Comparison of ENCODE assay signal across 25 cellular contexts in the genomic region with DNA sequence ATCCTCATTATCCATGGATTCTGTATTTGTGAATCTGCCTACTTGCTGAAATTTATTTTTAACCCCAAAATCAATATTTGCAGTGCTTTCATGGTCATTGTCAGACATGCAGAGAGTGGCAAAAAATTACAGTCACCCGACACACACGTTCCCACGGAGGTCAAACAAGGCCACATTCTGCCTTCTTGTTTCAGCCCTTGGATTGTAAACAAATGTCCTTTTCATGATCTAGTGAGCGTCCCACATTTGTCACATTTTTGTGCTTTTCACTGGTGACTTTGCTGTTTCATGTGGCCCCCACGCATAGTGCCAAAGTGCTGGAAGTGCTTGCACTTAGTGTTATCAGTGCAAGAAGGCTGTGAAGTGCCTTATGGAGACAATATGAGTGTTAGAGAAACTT. TPM values are rescaled to one million over a fixed set of nuclear protein-coding genes. Genes with fewer than 3 reads are reported as not detected.
DNase-seq lines count a peak whose midpoint lies in the region; ATAC-seq and TF ChIP-seq lines count a peak whose summit lies in the region.
"Had no signal": no experiment of that assay in that cellular context is flagged by ENCODE, and none has a peak within 500 bp of the region (broad histone marks: within the 10 kb centered on the region; RNA-seq: fewer than 3 reads in every experiment).

No MANE protein-coding gene starts in this region.

- DNase-seq in Ammon's horn (ENCODE audit: low spot score) (peak; percentile 24), HuH-7.5 (ENCODE audit: low spot score) (peak; percentile 23), left lobe of liver (ENCODE audit: low spot score) (no peak), germinal center (ENCODE audit: low spot score) (no peak), gastrocnemius medialis (no peak)
- DNase-seq: CD4-positive, alpha-beta memory T cell; DMS153; EL; GF-D8; H7; HFFc6; KBM-7; NCI-H1092; NCI-H1436; NCI-H2029; NCI-H226; NCI-H510A treated with DMSO at 0.1 percent for 48 hours; NCI-H748 treated with DMSO at 0.1 percent for 48 hours; SIG-M5; SK-N-SH had no signal

- no peaks in the 10 kb centered on the region for H3K9me3 ChIP-seq in stomach smooth muscle (ENCODE audit: control insufficient read depth in 2 of 2, low read length in 2 of 2)
- no peaks in the 10 kb centered on the region for H3K9me3 ChIP-seq in gastrocnemius medialis
- H3K9me3 ChIP-seq: SK-N-SH had no signal

- TF ChIP-seq CTCF in gastrocnemius medialis (IDR thresholded peaks at IDR 0.05 in 4 of 5, conservative IDR thresholded peaks at IDR 0.05 in 1 of 5): no peak

- intact Hi-C loops in gastrocnemius medialis (cut with DNase I; ENCODE audit: low total_unique reads): no loop called here

- H3K36me3 ChIP-seq in stomach smooth muscle (ENCODE audit: control insufficient read depth in 2 of 2, insufficient read depth in 2 of 2, low read length in 2 of 2) (peaks cover 8 to 13% of the 10 kb centered on the region in 2 donors), gastrocnemius medialis (peaks cover 0 to 7% of the 10 kb centered on the region in 2 donors)

- peak; percentile 30 for ATAC-seq in left lobe of liver
- ATAC-seq in gastrocnemius medialis: no peak
- ATAC-seq in HG03521 (IDR thresholded peaks at IDR 0.05; ENCODE audit: unreplicated experiment): no peak
- ATAC-seq in HG03460 (IDR thresholded peaks at IDR 0.05; ENCODE audit: unreplicated experiment): no peak
- ATAC-seq: Panc1 had no signal

- TF ChIP-seq POLR2A in gastrocnemius medialis (IDR thresholded peaks at IDR 0.05): no peak

- in situ Hi-C loops in gastrocnemius medialis (cut with MboI; ENCODE audit: low sequenced_read_pairs in 4 of 4): no loop called here

- H3K27me3 ChIP-seq in stomach smooth muscle (ENCODE audit: control insufficient read depth in 1 of 2, insufficient read depth in 2 of 2, low read length in 2 of 2): no peaks in the 10 kb centered on the region
- no peaks in the 10 kb centered on the region for H3K27me3 ChIP-seq in gastrocnemius medialis

- no peak overlapping the region for H3K9ac ChIP-seq in stomach smooth muscle (ENCODE audit: low read length in 2 of 2)
- H3K9ac ChIP-seq: SK-N-SH had no signal

- H3K4me3 ChIP-seq in stomach smooth muscle (ENCODE audit: low read length in 2 of 2) (peak overlapping the region in 1 of 2 donors; percentile 4), gastrocnemius medialis (no peak overlapping the region)

- peaks cover 19% of the 10 kb centered on the region for H3K4me1 ChIP-seq in stomach smooth muscle (ENCODE audit: control insufficient read depth, insufficient read depth, low read length)
- H3K4me1 ChIP-seq in gastrocnemius medialis: no peaks in the 10 kb centered on the region

- H3K27ac ChIP-seq in stomach smooth muscle (ENCODE audit: low read length): peak overlapping the region; percentile 24
- no peak overlapping the region for H3K27ac ChIP-seq in gastrocnemius medialis

RNA-seq across cellular contexts. Expression of a gene that starts 45.0 kb away (rescaled TPM):
- 2.9 TPM for total RNA-seq in left lobe of liver
- 10 to 100 TPM in 1 of 4 donors, 1 to 10 TPM in 3; 2.5 to 13.0 (median 5.9) TPM for total RNA-seq in gastrocnemius medialis
- total RNA-seq: B cell; CD4-positive, alpha-beta memory T cell had no signal

Comparison
In these comparisons a context has a peak if more than half of its experiments do, and no peak if none do; other contexts are left out.
1. DNase-seq: peak in Ammon's horn (single experiment) and HuH-7.5 (single experiment); none in left lobe of liver (single experiment), germinal center (single experiment) and gastrocnemius medialis (0 of 2).